Comparison of ENCODE assay signal across 1 cellular context in genomic region chr15:67915374-67916050, GRCh38.
TF ChIP-seq lines count a peak whose summit lies in the region.

No MANE protein-coding gene starts in this region.

TF ChIP-seq in IMR-90, 13 proteins besides CTCF, POLR2A, EP300 and RAD21 (continued from another document):
- TF ChIP-seq ELK1 (IDR thresholded peaks at IDR 0.05; ENCODE audit: borderline replicate concordance, low read depth, low read length) (no peak), NFE2L2 (IDR thresholded peaks at IDR 0.05; ENCODE audit: low read depth, low read length) (no peak)
